Comparison of ENCODE assay signal across 18 cellular contexts in the genomic region with DNA sequence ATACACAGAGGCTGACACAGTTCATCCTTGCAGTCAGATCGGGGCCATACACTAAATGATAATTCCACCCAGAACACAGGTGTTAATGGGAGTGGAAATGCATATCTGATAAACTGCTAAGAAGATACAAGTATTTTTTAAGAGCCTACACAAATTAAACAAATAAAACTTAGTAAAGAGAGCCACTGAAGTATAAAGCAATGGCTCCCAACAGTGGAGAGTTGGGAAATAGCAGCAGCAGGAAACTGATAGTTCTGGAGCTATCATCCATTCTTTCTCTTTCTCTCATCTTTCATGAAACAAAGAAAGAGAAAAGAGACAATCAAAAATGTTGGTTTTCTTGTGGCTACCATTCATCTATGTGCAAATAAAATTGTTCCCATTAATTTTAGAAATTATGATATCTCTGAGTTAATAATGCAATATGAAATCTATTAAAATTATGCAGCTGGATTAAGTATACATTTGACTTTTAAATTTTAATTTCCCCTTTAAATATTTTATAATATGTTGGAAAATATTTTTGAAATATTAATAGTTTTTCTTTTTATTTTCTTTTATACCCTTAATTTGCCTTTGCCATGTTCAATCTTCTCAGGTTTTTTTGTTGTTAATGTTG.
DNase-seq lines count a peak whose midpoint lies in the region; ATAC-seq, FAIRE-seq and TF ChIP-seq lines count a peak whose summit lies in the region.
"Had no signal": no experiment of that assay in that cellular context is flagged by ENCODE, and none has a peak within 500 bp of the region (broad histone marks: within the 10 kb centered on the region; RNA-seq: fewer than 3 reads in every experiment).

No MANE protein-coding gene starts in this region.

- H3K9ac ChIP-seq in kidney (ENCODE audit: low read length in 2 of 2) (no peak overlapping the region), HepG2 (ENCODE audit: insufficient read depth, low read depth, low read length) (no peak overlapping the region)

- no TSS peak for BruUV-seq in HepG2 (replicated peaks; lab: Mats Ljungman, UMichigan)

- no peaks in the 10 kb centered on the region for H3K4me1 Mint-ChIP-seq in activated T-helper 1 cell treated with anti-CD3 and anti-CD28 coated beads, Interleukin-12 subunit alpha, Interleukin-12 subunit beta, Interleukin-2, Interleukin-4 antibody, amounts not matched to agents 30 ng/mL and 10 ng/mL and 1 ng/mL, durations not matched to agents 14 hours and 24 hours and 36 hours (ENCODE audit: low read depth)
- H3K4me1 Mint-ChIP-seq: activated CD4-positive, alpha-beta memory T cell treated with anti-CD3 and anti-CD28 coated beads, Interleukin-2, amount 10 ng/mL, durations not matched to agents 7 days and 5 days had no signal

- TF ChIP-seq POLR2A in HepG2 (IDR thresholded peaks at IDR 0.05; ENCODE audit: insufficient read depth in 1 of 2, low read depth in 2 of 2, low read length in 2 of 2): no peak

- TF ChIP-seq EP300 in Ishikawa (IDR thresholded peaks at IDR 0.05; ENCODE audit: borderline replicate concordance) (no peak), HepG2 (IDR thresholded peaks at IDR 0.05; ENCODE audit: low read depth in 2 of 2, low read length in 2 of 2) (no peak), HepG2 (CRISPR knock-in tag; IDR thresholded peaks at IDR 0.05; ENCODE audit: borderline replicate concordance) (no peak)

- WGBS in HepG2 (ENCODE audit: low lambda C conversion rate): 0% methylated on average over 1 of the region's 1 CpG

- TF ChIP-seq CTCF in RWPE2 (IDR thresholded peaks at IDR 0.05; ENCODE audit: poor library complexity, severe bottlenecking) (peak; percentile 87), kidney (IDR thresholded peaks at IDR 0.05; ENCODE audit: borderline replicate concordance, extremely low read depth, insufficient read depth) (no peak), HepG2 (CRISPR knock-in tag; IDR thresholded peaks at IDR 0.05) (no peak)

- H3K4me1 ChIP-seq in RWPE2 (ENCODE audit: insufficient read depth, poor library complexity, severe bottlenecking) (no peaks in the 10 kb centered on the region), kidney (ENCODE audit: control insufficient read depth in 1 of 2, insufficient read depth in 1 of 2, low read depth in 1 of 2, low read length in 2 of 2) (no peaks in the 10 kb centered on the region), HepG2 (ENCODE audit: insufficient read depth, low read length) (no peaks in the 10 kb centered on the region)
- H3K4me1 ChIP-seq: gastrocnemius medialis, suprapubic skin had no signal

- POLR2A ChIA-PET in HepG2 (lab: Yijun Ruan, JAX): no interaction called here

- H3K79me2 ChIP-seq in HepG2 (ENCODE audit: insufficient read depth, low read length): no peaks in the 10 kb centered on the region

- H3K27me3 ChIP-seq in RWPE2 (ENCODE audit: insufficient read depth, poor library complexity, severe bottlenecking): no peaks in the 10 kb centered on the region
- no peaks in the 10 kb centered on the region for H3K27me3 ChIP-seq in HepG2 (ENCODE audit: control insufficient read depth in 1 of 2, insufficient read depth in 2 of 2, low read length in 2 of 2)
- H3K27me3 ChIP-seq: gastrocnemius medialis, spleen, suprapubic skin had no signal

- CTCF ChIA-PET in HepG2 (lab: Yijun Ruan, JAX; ENCODE audit: low intra/inter-chr PET ratio, low total read pairs): no interaction called here

- FAIRE-seq in kidney (lab: Jason Lieb, UNC) (peak; percentile 35), HepG2 (lab: Jason Lieb, UNC) (no peak)
- FAIRE-seq: RCC 7860 had no signal

- H3K9me3 ChIP-seq in RWPE2 (ENCODE audit: severe bottlenecking): no peaks in the 10 kb centered on the region
- H3K9me3 ChIP-seq in kidney (ENCODE audit: control insufficient read depth in 1 of 2, low read length in 2 of 2): no peaks in the 10 kb centered on the region
- H3K9me3 ChIP-seq in HepG2 (ENCODE audit: low read length): peaks cover 63% of the 10 kb centered on the region
- H3K9me3 ChIP-seq: gastrocnemius medialis, spleen, suprapubic skin had no signal

- no peak overlapping the region for H2AFZ ChIP-seq in HepG2 (ENCODE audit: low read length)

- DNase-seq in ELR (ENCODE audit: low read depth) (peak; percentile 5), RWPE2 (ENCODE audit: low spot score) (no peak), kidney (no peak), germinal center (ENCODE audit: low spot score) (no peak), HepG2 (ENCODE audit: low spot score) (no peak)
- no peak for DNase-seq in activated T-helper 1 cell treated with anti-CD3 and anti-CD28 coated beads, Interleukin-12 subunit alpha, Interleukin-12 subunit beta, Interleukin-2, Interleukin-4 antibody, amounts not matched to agents 30 ng/mL and 10 ng/mL and 1 ng/mL, durations not matched to agents 14 hours and 24 hours and 36 hours (ENCODE audit: low spot score)
- DNase-seq: activated CD4-positive, alpha-beta memory T cell treated with anti-CD3 and anti-CD28 coated beads, Interleukin-2, amount 10 ng/mL, durations not matched to agents 7 days and 5 days; activated effector memory CD4-positive, alpha-beta T cell treated with anti-CD3 and anti-CD28 coated beads, Interleukin-2, amount 50 U/mL, for 16 hours; effector CD4-positive, alpha-beta T cell; gastrocnemius medialis; midbrain; NCI-H2171 treated with DMSO at 0.1 percent for 48 hours; spleen; T1000 had no signal

- no peak overlapping the region for H3K27ac Mint-ChIP-seq in activated T-helper 1 cell treated with anti-CD3 and anti-CD28 coated beads, Interleukin-12 subunit alpha, Interleukin-12 subunit beta, Interleukin-2, Interleukin-4 antibody, amounts not matched to agents 30 ng/mL and 10 ng/mL and 1 ng/mL, durations not matched to agents 14 hours and 24 hours and 36 hours
- H3K27ac Mint-ChIP-seq: activated CD4-positive, alpha-beta memory T cell treated with anti-CD3 and anti-CD28 coated beads, Interleukin-2, amount 10 ng/mL, durations not matched to agents 7 days and 5 days had no signal

- H4K20me1 ChIP-seq in HepG2 (ENCODE audit: insufficient read depth, low read length): no peaks in the 10 kb centered on the region

- no peak overlapping the region for H3K27ac ChIP-seq in RWPE2 (ENCODE audit: poor library complexity, severe bottlenecking)
- no peak overlapping the region for H3K27ac ChIP-seq in kidney (ENCODE audit: low read depth in 2 of 2, low read length in 2 of 2)
- no peak overlapping the region for H3K27ac ChIP-seq in HepG2 (ENCODE audit: extremely low read length, insufficient read depth, low read length)
- H3K27ac ChIP-seq: gastrocnemius medialis, spleen, suprapubic skin had no signal

- in situ Hi-C loops in HepG2 (cut with HindIII; ENCODE audit: extremely low pct_ligation_motif_present, low pct_unique_long_range_greater_than_20kb): no loop called here

- H3K36me3 ChIP-seq in RWPE2 (ENCODE audit: low read depth) (no peaks in the 10 kb centered on the region), kidney (ENCODE audit: control insufficient read depth in 1 of 2, insufficient read depth in 2 of 2, low read length in 2 of 2) (no peaks in the 10 kb centered on the region), HepG2 (replicated peaks in 1 of 2; ENCODE audit: control insufficient read depth in 1 of 2, insufficient read depth in 2 of 2, low read length in 2 of 2) (no peaks in the 10 kb centered on the region)
- H3K36me3 ChIP-seq: gastrocnemius medialis, spleen, suprapubic skin had no signal

- H3K4me3 ChIP-seq in RWPE2 (ENCODE audit: severe bottlenecking): no peak overlapping the region
- no peak overlapping the region for H3K4me3 ChIP-seq in kidney (ENCODE audit: low read length in 2 of 2)
- H3K4me3 ChIP-seq in HepG2 (replicated peaks in 1 of 3; ENCODE audit: insufficient read depth in 1 of 3, low read depth in 2 of 3, low read length in 3 of 3): no peak overlapping the region
- H3K4me3 ChIP-seq: gastrocnemius medialis, spleen, suprapubic skin had no signal

- ATAC-seq in RWPE2 (ENCODE audit: low read depth) (peak; percentile 25; the same call in 1 of the 3 replicates), GM19467 (IDR thresholded peaks at IDR 0.05; ENCODE audit: unreplicated experiment) (no peak), HepG2 (no peak)
- ATAC-seq: gastrocnemius medialis had no signal

- no peak overlapping the region for H3K4me2 ChIP-seq in HepG2 (ENCODE audit: low read depth, low read length)

- no peak overlapping the region for H3K4me3 Mint-ChIP-seq in activated T-helper 1 cell treated with anti-CD3 and anti-CD28 coated beads, Interleukin-12 subunit alpha, Interleukin-12 subunit beta, Interleukin-2, Interleukin-4 antibody, amounts not matched to agents 30 ng/mL and 10 ng/mL and 1 ng/mL, durations not matched to agents 14 hours and 24 hours and 36 hours
- H3K4me3 Mint-ChIP-seq: activated CD4-positive, alpha-beta memory T cell treated with anti-CD3 and anti-CD28 coated beads, Interleukin-2, amount 10 ng/mL, durations not matched to agents 7 days and 5 days had no signal

- no peaks in the 10 kb centered on the region for H3K36me3 Mint-ChIP-seq in activated T-helper 1 cell treated with anti-CD3 and anti-CD28 coated beads, Interleukin-12 subunit alpha, Interleukin-12 subunit beta, Interleukin-2, Interleukin-4 antibody, amounts not matched to agents 30 ng/mL and 10 ng/mL and 1 ng/mL, durations not matched to agents 14 hours and 24 hours and 36 hours (ENCODE audit: low read depth)

- intact Hi-C loops in kidney (cut with DNase I) (no loop called here), HepG2 (cut with micrococcal nuclease; ENCODE audit: unreplicated experiment) (no loop called here)
- intact Hi-C loops in activated T-helper 1 cell treated with anti-CD3 and anti-CD28 coated beads, Interleukin-12 subunit alpha, Interleukin-12 subunit beta, Interleukin-2, Interleukin-4 antibody, amounts not matched to agents 30 ng/mL and 10 ng/mL and 1 ng/mL, durations not matched to agents 14 hours and 24 hours and 36 hours (cut with micrococcal nuclease): no loop called here

- H3K9me3 Mint-ChIP-seq in activated T-helper 1 cell treated with anti-CD3 and anti-CD28 coated beads, Interleukin-12 subunit alpha, Interleukin-12 subunit beta, Interleukin-2, Interleukin-4 antibody, amounts not matched to agents 30 ng/mL and 10 ng/mL and 1 ng/mL, durations not matched to agents 14 hours and 24 hours and 36 hours: no peaks in the 10 kb centered on the region
- H3K9me3 Mint-ChIP-seq: activated CD4-positive, alpha-beta memory T cell treated with anti-CD3 and anti-CD28 coated beads, Interleukin-2, amount 10 ng/mL, durations not matched to agents 7 days and 5 days had no signal

- TF ChIP-seq RAD21 in Ishikawa (IDR thresholded peaks at IDR 0.05; ENCODE audit: low read depth) (peak; percentile 27), HepG2 (CRISPR knock-in tag; IDR thresholded peaks at IDR 0.05) (no peak)

- no peaks in the 10 kb centered on the region for H3K27me3 Mint-ChIP-seq in activated T-helper 1 cell treated with anti-CD3 and anti-CD28 coated beads, Interleukin-12 subunit alpha, Interleukin-12 subunit beta, Interleukin-2, Interleukin-4 antibody, amounts not matched to agents 30 ng/mL and 10 ng/mL and 1 ng/mL, durations not matched to agents 14 hours and 24 hours and 36 hours (ENCODE audit: insufficient read depth)
- H3K27me3 Mint-ChIP-seq: activated CD4-positive, alpha-beta memory T cell treated with anti-CD3 and anti-CD28 coated beads, Interleukin-2, amount 10 ng/mL, durations not matched to agents 7 days and 5 days had no signal

TF ChIP-seq in Ishikawa, 13 proteins besides CTCF, POLR2A, EP300 and RAD21 (continues in another document):
- no peak for TF ChIP-seq CREB1 (IDR thresholded peaks at IDR 0.05; ENCODE audit: low read depth)
